15 cellular contexts compared by ENCODE assay signal in the genomic region with DNA sequence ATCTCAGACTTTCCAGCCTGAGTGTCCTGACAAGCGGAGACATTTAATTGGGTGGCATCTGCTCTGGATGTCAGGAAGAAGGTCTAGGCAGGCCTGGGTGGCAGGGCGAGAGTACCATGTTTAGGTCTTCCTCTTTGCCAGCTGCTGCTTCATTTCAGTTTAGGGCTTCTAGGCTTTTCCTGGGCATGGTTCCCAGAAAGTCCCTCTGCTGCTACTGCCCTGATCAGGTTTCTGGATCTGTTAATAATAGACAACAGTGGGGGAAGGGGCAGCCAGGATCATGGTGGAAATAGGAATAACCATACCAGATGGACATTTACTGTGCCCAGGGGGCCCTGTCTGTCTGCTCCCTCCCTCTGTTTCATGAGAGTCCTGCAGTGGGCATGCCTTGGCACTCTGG. TPM values are rescaled to one million over a fixed set of nuclear protein-coding genes. Genes with fewer than 3 reads are reported as not detected.
DNase-seq lines count a peak whose midpoint lies in the region; ATAC-seq, FAIRE-seq and TF ChIP-seq lines count a peak whose summit lies in the region.
"Had no signal": no experiment of that assay in that cellular context is flagged by ENCODE, and none has a peak within 500 bp of the region (broad histone marks: within the 10 kb centered on the region; RNA-seq: fewer than 3 reads in every experiment).

No MANE protein-coding gene starts in this region.

- no peak for TF ChIP-seq POLR2A in endothelial cell of umbilical vein (IDR thresholded peaks at IDR 0.05; ENCODE audit: low read depth, low read length)

- H3K4me2 ChIP-seq in endothelial cell of umbilical vein (ENCODE audit: insufficient read depth, low read length): no peak overlapping the region

- dilution Hi-C loops in endothelial cell of umbilical vein (cut with MboI; ENCODE audit: extremely low pct_ligation_motif_present, low sequenced_read_pairs): no loop called here

- no peak overlapping the region for H2AFZ ChIP-seq in endothelial cell of umbilical vein (ENCODE audit: low read depth, low read length)

- no peak for FAIRE-seq in endothelial cell of umbilical vein (lab: Jason Lieb, UNC)
- FAIRE-seq: G401.6 had no signal

- no peak overlapping the region for H3K9ac ChIP-seq in endothelial cell of umbilical vein (replicated peaks; ENCODE audit: extremely low read depth, insufficient read depth, low read length)
- H3K9ac ChIP-seq in rectal smooth muscle tissue (ENCODE audit: low read length): no peak overlapping the region

- H3K36me3 ChIP-seq in endothelial cell of umbilical vein (ENCODE audit: control insufficient read depth in 2 of 2, extremely low read depth in 1 of 2, insufficient read depth in 2 of 2, low read length in 2 of 2): no peaks in the 10 kb centered on the region
- H3K36me3 ChIP-seq in rectal smooth muscle tissue (ENCODE audit: control insufficient read depth, insufficient read depth, low read length): no peaks in the 10 kb centered on the region
- H3K36me3 ChIP-seq in upper lobe of right lung: no peaks in the 10 kb centered on the region
- H3K36me3 ChIP-seq in CD4-positive, alpha-beta memory T cell (ENCODE audit: insufficient read depth, low read length): no peaks in the 10 kb centered on the region
- H3K36me3 ChIP-seq: spleen had no signal

- CTCF ChIA-PET in endothelial cell of umbilical vein (lab: Charles Lee): no interaction called here
- CTCF ChIA-PET in CD4-positive, alpha-beta memory T cell (lab: Charles Lee; ENCODE audit: partially characterized antibody): no interaction called here

- BruUV-seq in endothelial cell of umbilical vein (replicated peaks; lab: Mats Ljungman, UMichigan): no TSS peak

- H3K4me1 ChIP-seq in endothelial cell of umbilical vein (ENCODE audit: control insufficient read depth, extremely low read depth, insufficient read depth, low read length): peaks cover 10% of the 10 kb centered on the region
- H3K4me1 ChIP-seq in rectal smooth muscle tissue (ENCODE audit: control insufficient read depth, insufficient read depth, low read length): peaks cover 12% of the 10 kb centered on the region
- H3K4me1 ChIP-seq in upper lobe of right lung: peaks cover 4% of the 10 kb centered on the region
- no peaks in the 10 kb centered on the region for H3K4me1 ChIP-seq in CD4-positive, alpha-beta memory T cell (ENCODE audit: insufficient read depth, low read length)
- H3K4me1 ChIP-seq: spleen had no signal

- no peak overlapping the region for H3K27ac Mint-ChIP-seq in CD4-positive, alpha-beta memory T cell
- H3K27ac Mint-ChIP-seq: activated naive CD4-positive, alpha-beta T cell treated with anti-CD3 and anti-CD28 coated beads, Interleukin-2, amount 50 U/mL, for 72 hours; stimulated activated effector memory CD8-positive, alpha-beta T cell treated with anti-CD3 and anti-CD28 coated beads, Interleukin-12 subunit alpha, Interleukin-12 subunit beta, amount 100 ng/mL, for 72 hours had no signal

- H3K4me3 Mint-ChIP-seq in CD4-positive, alpha-beta memory T cell: no peak overlapping the region
- H3K4me3 Mint-ChIP-seq: stimulated activated effector memory CD8-positive, alpha-beta T cell treated with anti-CD3 and anti-CD28 coated beads, Interleukin-12 subunit alpha, Interleukin-12 subunit beta, amount 100 ng/mL, for 72 hours had no signal

- no peaks in the 10 kb centered on the region for H3K9me1 ChIP-seq in endothelial cell of umbilical vein (replicated peaks; ENCODE audit: control insufficient read depth, extremely low read depth, insufficient read depth, low read length)

- H3K27me3 Mint-ChIP-seq in CD4-positive, alpha-beta memory T cell: peaks cover 9 to 19% of the 10 kb centered on the region in 2 donors

- no peaks in the 10 kb centered on the region for H3K9me3 ChIP-seq in endothelial cell of umbilical vein (replicated peaks; ENCODE audit: control insufficient read depth, insufficient read depth, low read length)
- H3K9me3 ChIP-seq in upper lobe of right lung: no peaks in the 10 kb centered on the region
- no peaks in the 10 kb centered on the region for H3K9me3 ChIP-seq in CD4-positive, alpha-beta memory T cell (ENCODE audit: control insufficient read depth in 1 of 2, low read length in 2 of 2)
- H3K9me3 ChIP-seq: spleen had no signal

- H3K4me3 ChIP-seq in endothelial cell of umbilical vein (replicated peaks in 1 of 3; ENCODE audit: insufficient read depth in 1 of 3, low read depth in 1 of 3, low read length in 3 of 3) (no peak overlapping the region), rectal smooth muscle tissue (ENCODE audit: low read length) (no peak overlapping the region), upper lobe of right lung (no peak overlapping the region)
- no peak overlapping the region for H3K4me3 ChIP-seq in CD4-positive, alpha-beta memory T cell (ENCODE audit: low read length in 2 of 2)
- H3K4me3 ChIP-seq: spleen had no signal

- H3K36me3 Mint-ChIP-seq in CD4-positive, alpha-beta memory T cell: no peaks in the 10 kb centered on the region
- H3K36me3 Mint-ChIP-seq: activated naive CD4-positive, alpha-beta T cell treated with anti-CD3 and anti-CD28 coated beads, Interleukin-2, amount 50 U/mL, for 72 hours; stimulated activated effector memory CD8-positive, alpha-beta T cell treated with anti-CD3 and anti-CD28 coated beads, Interleukin-12 subunit alpha, Interleukin-12 subunit beta, amount 100 ng/mL, for 72 hours had no signal

- DNase-seq in Daoy (ENCODE audit: low read depth): peak; percentile 13
- peak; percentile 72 for DNase-seq in NCI-H2107 treated with DMSO at 0.1 percent for 48 hours (lab: John Stamatoyannopoulos, UW; ENCODE audit: unreplicated experiment)
- DNase-seq in endothelial cell of umbilical vein (ENCODE audit: low read depth, low spot score): peak; percentile 26
- DNase-seq in activated CD4-positive, alpha-beta T cell treated with anti-CD3 and anti-CD28 coated beads for 48 hours: no peak
- no peak for DNase-seq in upper lobe of right lung
- no peak for DNase-seq in CD4-positive, alpha-beta memory T cell
- DNase-seq: activated CD4-positive, alpha-beta T cell treated with anti-CD3 and anti-CD28 coated beads for 4 hours; left cardiac atrium; NCI-H146; spleen had no signal

- intact Hi-C loops in endothelial cell of umbilical vein (cut with micrococcal nuclease) (no loop called here), upper lobe of right lung (cut with DNase I) (no loop called here)
- intact Hi-C loops in CD4-positive, alpha-beta memory T cell (cut with micrococcal nuclease): no loop called here

- no peaks in the 10 kb centered on the region for H4K20me1 ChIP-seq in endothelial cell of umbilical vein (replicated peaks; ENCODE audit: control insufficient read depth, extremely low read depth, insufficient read depth, low read length)

- no peak overlapping the region for H3K27ac ChIP-seq in endothelial cell of umbilical vein (ENCODE audit: insufficient read depth, low read depth, low read length)
- H3K27ac ChIP-seq in rectal smooth muscle tissue (ENCODE audit: low read depth, low read length): peak overlapping the region; percentile 46
- H3K27ac ChIP-seq in upper lobe of right lung: no peak overlapping the region
- H3K27ac ChIP-seq in CD4-positive, alpha-beta memory T cell (ENCODE audit: low read depth, low read length): no peak overlapping the region
- H3K27ac ChIP-seq: spleen had no signal

- POLR2A ChIA-PET in endothelial cell of umbilical vein (lab: Charles Lee): no interaction called here
- POLR2A ChIA-PET in CD4-positive, alpha-beta memory T cell (lab: Charles Lee; ENCODE audit: partially characterized antibody): no interaction called here

- no peaks in the 10 kb centered on the region for H3K79me2 ChIP-seq in endothelial cell of umbilical vein (ENCODE audit: control insufficient read depth, insufficient read depth, low read length)

- H3K9me3 Mint-ChIP-seq in CD4-positive, alpha-beta memory T cell: no peaks in the 10 kb centered on the region
- H3K9me3 Mint-ChIP-seq: activated naive CD4-positive, alpha-beta T cell treated with anti-CD3 and anti-CD28 coated beads, Interleukin-2, amount 50 U/mL, for 72 hours; stimulated activated effector memory CD8-positive, alpha-beta T cell treated with anti-CD3 and anti-CD28 coated beads, Interleukin-12 subunit alpha, Interleukin-12 subunit beta, amount 100 ng/mL, for 72 hours had no signal

- no peaks in the 10 kb centered on the region for H3K4me1 Mint-ChIP-seq in CD4-positive, alpha-beta memory T cell
- H3K4me1 Mint-ChIP-seq: stimulated activated effector memory CD8-positive, alpha-beta T cell treated with anti-CD3 and anti-CD28 coated beads, Interleukin-12 subunit alpha, Interleukin-12 subunit beta, amount 100 ng/mL, for 72 hours had no signal

- H3K27me3 ChIP-seq in endothelial cell of umbilical vein (ENCODE audit: control insufficient read depth in 2 of 2, insufficient read depth in 2 of 2, low read length in 2 of 2) (no peaks in the 10 kb centered on the region), rectal smooth muscle tissue (ENCODE audit: control insufficient read depth, insufficient read depth, low read length) (no peaks in the 10 kb centered on the region), upper lobe of right lung (no peaks in the 10 kb centered on the region)
- no peaks in the 10 kb centered on the region for H3K27me3 ChIP-seq in CD4-positive, alpha-beta memory T cell (ENCODE audit: insufficient read depth, low read length)

- TF ChIP-seq CTCF in endothelial cell of umbilical vein (IDR thresholded peaks at IDR 0.05; ENCODE audit: extremely low read depth in 1 of 2, insufficient read depth in 1 of 2, low read depth in 1 of 2, low read length in 2 of 2) (no peak), upper lobe of right lung (IDR thresholded peaks at IDR 0.05) (no peak)

- ATAC-seq in upper lobe of right lung (no peak), HG03196 (IDR thresholded peaks at IDR 0.05; ENCODE audit: unreplicated experiment) (no peak)
- ATAC-seq: activated naive CD4-positive, alpha-beta T cell treated with anti-CD3 and anti-CD28 coated beads, Interleukin-2, amount 50 U/mL, for 72 hours; stimulated activated effector memory CD8-positive, alpha-beta T cell treated with anti-CD3 and anti-CD28 coated beads, Interleukin-12 subunit alpha, Interleukin-12 subunit beta, amount 100 ng/mL, for 72 hours had no signal

RNA-seq across cellular contexts. Expression of a gene that starts 2.3 kb away (rescaled TPM):
- 0.06 TPM in 1 of 2 replicates, not detected in the other for total RNA-seq in Daoy (2014; rRNA removed; shearing (Covaris generic))
- total RNA-seq in endothelial cell of umbilical vein (1.4 and 3.1 TPM in 2 replicates), upper lobe of right lung (1.0 TPM)
- 2.2 and 2.3 TPM in 2 replicates for polyA plus RNA-seq in endothelial cell of umbilical vein
- polyA plus RNA-seq in endothelial cell of umbilical vein (2011; cell fraction: cytosol; rRNA removed): 2.0 TPM in 2 replicates
- polyA plus RNA-seq in endothelial cell of umbilical vein (2011; cell fraction: nucleus; rRNA removed): 16.6 and 19.5 TPM in 2 replicates
- polyA plus RNA-seq in endothelial cell of umbilical vein (2012): 4.6 and 5.1 TPM in 2 replicates
- 4.6 and 9.1 TPM in 2 replicates for polyA minus RNA-seq in endothelial cell of umbilical vein
- polyA minus RNA-seq in endothelial cell of umbilical vein (2011; cell fraction: cytosol; rRNA and poly(A)+ RNA removed): not detected
- 2.9 and 3.7 TPM in 2 replicates for polyA minus RNA-seq in endothelial cell of umbilical vein (2011; cell fraction: nucleus; rRNA and poly(A)+ RNA removed)
- total RNA-seq in CD4-positive, alpha-beta memory T cell: under 1 TPM; 0.26 to 0.30 TPM
- polyA plus RNA-seq in CD4-positive, alpha-beta memory T cell: under 1 TPM in 1 of 2 donors, not detected in 1; 0.49 TPM

RNA-seq across cellular contexts. Expression of a gene that starts 36.8 kb away (rescaled TPM):
- 94.2 and 118 TPM in 2 replicates for total RNA-seq in Daoy (2014; rRNA removed; shearing (Covaris generic))
- 63.2 and 68.9 TPM in 2 replicates for total RNA-seq in endothelial cell of umbilical vein
- 53.2 and 57.3 TPM in 2 replicates for polyA plus RNA-seq in endothelial cell of umbilical vein
- 47.5 and 48.9 TPM in 2 replicates for polyA plus RNA-seq in endothelial cell of umbilical vein (2011; cell fraction: cytosol; rRNA removed)
- 73.5 and 73.7 TPM in 2 replicates for polyA plus RNA-seq in endothelial cell of umbilical vein (2011; cell fraction: nucleus; rRNA removed)
- polyA plus RNA-seq in endothelial cell of umbilical vein (2012): 37.0 and 50.4 TPM in 2 replicates
- polyA minus RNA-seq in endothelial cell of umbilical vein: 106 and 138 TPM in 2 replicates
- 61.2 TPM for polyA minus RNA-seq in endothelial cell of umbilical vein (2011; cell fraction: cytosol; rRNA and poly(A)+ RNA removed)
- 42.1 and 66.8 TPM in 2 replicates for polyA minus RNA-seq in endothelial cell of umbilical vein (2011; cell fraction: nucleus; rRNA and poly(A)+ RNA removed)
- 30.9 TPM for total RNA-seq in upper lobe of right lung
- 10 to 100 TPM; 53.9 to 58.0 TPM for total RNA-seq in CD4-positive, alpha-beta memory T cell
- polyA plus RNA-seq in CD4-positive, alpha-beta memory T cell: 10 to 100 TPM; 19.4 to 22.9 TPM

RNA-seq across cellular contexts. Expression of a gene that starts 37.3 kb away (rescaled TPM):
- total RNA-seq in Daoy (2014; rRNA removed; shearing (Covaris generic)): 11.4 and 16.1 TPM in 2 replicates
- 13.1 and 14.4 TPM in 2 replicates for total RNA-seq in endothelial cell of umbilical vein
- 1.3 and 1.9 TPM in 2 replicates for polyA plus RNA-seq in endothelial cell of umbilical vein
- polyA plus RNA-seq in endothelial cell of umbilical vein (2011; cell fraction: cytosol; rRNA removed): 1.9 and 2.2 TPM in 2 replicates
- polyA plus RNA-seq in endothelial cell of umbilical vein (2011; cell fraction: nucleus; rRNA removed): 5.4 and 8.3 TPM in 2 replicates
- 4.2 and 4.4 TPM in 2 replicates for polyA plus RNA-seq in endothelial cell of umbilical vein (2012)
- 11.6 and 14.0 TPM in 2 replicates for polyA minus RNA-seq in endothelial cell of umbilical vein
- polyA minus RNA-seq in endothelial cell of umbilical vein (2011; cell fraction: cytosol; rRNA and poly(A)+ RNA removed): 15.0 TPM
- polyA minus RNA-seq in endothelial cell of umbilical vein (2011; cell fraction: nucleus; rRNA and poly(A)+ RNA removed): 10.3 and 14.2 TPM in 2 replicates
- 13.8 TPM for total RNA-seq in upper lobe of right lung
- total RNA-seq in CD4-positive, alpha-beta memory T cell: 10 to 100 TPM; 28.2 to 29.1 TPM
- 10 to 100 TPM in 1 of 2 donors, 1 to 10 TPM in 1; 8.5 to 11.0 TPM for polyA plus RNA-seq in CD4-positive, alpha-beta memory T cell

RNA-seq across cellular contexts. Expression of a gene that starts 54.0 kb away (rescaled TPM):
- 7.3 and 7.6 TPM in 2 replicates for total RNA-seq in Daoy (2014; rRNA removed; shearing (Covaris generic))
- total RNA-seq in endothelial cell of umbilical vein (31.4 and 34.5 TPM in 2 replicates), upper lobe of right lung (18.3 TPM)
- polyA plus RNA-seq in endothelial cell of umbilical vein: 14.5 and 16.0 TPM in 2 replicates
- polyA plus RNA-seq in endothelial cell of umbilical vein (2011; cell fraction: cytosol; rRNA removed): 9.3 and 11.0 TPM in 2 replicates
- 33.9 and 39.9 TPM in 2 replicates for polyA plus RNA-seq in endothelial cell of umbilical vein (2011; cell fraction: nucleus; rRNA removed)
- polyA plus RNA-seq in endothelial cell of umbilical vein (2012): 18.5 and 19.0 TPM in 2 replicates
- polyA minus RNA-seq in endothelial cell of umbilical vein: 20.6 and 24.7 TPM in 2 replicates
- polyA minus RNA-seq in endothelial cell of umbilical vein (2011; cell fraction: cytosol; rRNA and poly(A)+ RNA removed): 15.7 TPM
- polyA minus RNA-seq in endothelial cell of umbilical vein (2011; cell fraction: nucleus; rRNA and poly(A)+ RNA removed): 28.6 and 35.4 TPM in 2 replicates
- 10 to 100 TPM; 44.4 to 54.5 TPM for total RNA-seq in CD4-positive, alpha-beta memory T cell
- 10 to 100 TPM in 1 of 2 donors, 1 to 10 TPM in 1; 1.9 to 17.3 TPM for polyA plus RNA-seq in CD4-positive, alpha-beta memory T cell

RNA-seq across cellular contexts. Expression of a gene that starts 54.0 kb away (rescaled TPM):
- 53.3 and 59.9 TPM in 2 replicates for total RNA-seq in Daoy (2014; rRNA removed; shearing (Covaris generic))
- total RNA-seq in endothelial cell of umbilical vein (43.0 and 57.4 TPM in 2 replicates), upper lobe of right lung (38.5 TPM)
- 70.3 and 82.1 TPM in 2 replicates for polyA plus RNA-seq in endothelial cell of umbilical vein
- 56.4 and 64.2 TPM in 2 replicates for polyA plus RNA-seq in endothelial cell of umbilical vein (2011; cell fraction: cytosol; rRNA removed)
- polyA plus RNA-seq in endothelial cell of umbilical vein (2011; cell fraction: nucleus; rRNA removed): 182 and 228 TPM in 2 replicates
- 55.9 and 58.7 TPM in 2 replicates for polyA plus RNA-seq in endothelial cell of umbilical vein (2012)
- 32.0 and 48.0 TPM in 2 replicates for polyA minus RNA-seq in endothelial cell of umbilical vein
- 18.0 TPM for polyA minus RNA-seq in endothelial cell of umbilical vein (2011; cell fraction: cytosol; rRNA and poly(A)+ RNA removed)
- 19.5 and 25.9 TPM in 2 replicates for polyA minus RNA-seq in endothelial cell of umbilical vein (2011; cell fraction: nucleus; rRNA and poly(A)+ RNA removed)
- total RNA-seq in CD4-positive, alpha-beta memory T cell: 10 to 100 TPM; 53.0 to 57.2 TPM
- polyA plus RNA-seq in CD4-positive, alpha-beta memory T cell: 10 to 100 TPM; 13.9 to 18.2 TPM

Comparison
In these comparisons a context has a peak if more than half of its experiments do, and no peak if none do; other contexts are left out.
1. DNase-seq: peak in Daoy (single experiment), NCI-H2107 treated with DMSO at 0.1 percent for 48 hours (single experiment) and endothelial cell of umbilical vein (single experiment); none in activated CD4-positive, alpha-beta T cell treated with anti-CD3 and anti-CD28 coated beads for 48 hours (single experiment), upper lobe of right lung (single experiment) and CD4-positive, alpha-beta memory T cell (0 of 5).